ENCODE assay signal across 1 cellular context in genomic region chr19:17424743-17425365, GRCh38.
TF ChIP-seq lines count a peak whose summit lies in the region.

No MANE protein-coding gene starts in this region.

TF ChIP-seq in GM12878, 131 proteins besides CTCF, POLR2A, EP300 and RAD21:
- TF ChIP-seq RCOR1 (conservative IDR thresholded peaks at IDR 0.05; ENCODE audit: low read depth, low read length) (no peak), ASH2L (IDR thresholded peaks at IDR 0.05; ENCODE audit: borderline replicate concordance, low read depth) (no peak), EZH2 (IDR thresholded peaks at IDR 0.05; ENCODE audit: borderline replicate concordance, control insufficient read depth, low read depth, low read length) (no peak), EGR1 (IDR thresholded peaks at IDR 0.05; ENCODE audit: borderline replicate concordance in 1 of 2, low read depth in 2 of 2, low read length in 2 of 2) (peak in 1 of 2 experiments; percentile 58; a peak in 1 of 3 replicates)
